9 cellular contexts compared by ENCODE assay signal in genomic region chr5:38809388-38810359, GRCh38. TPM values are rescaled to one million over a fixed set of nuclear protein-coding genes. Genes with fewer than 3 reads are reported as not detected.
DNase-seq lines count a peak whose midpoint lies in the region; ATAC-seq and TF ChIP-seq lines count a peak whose summit lies in the region.
"Had no signal": no experiment of that assay in that cellular context is flagged by ENCODE, and none has a peak within 500 bp of the region (broad histone marks: within the 10 kb centered on the region; RNA-seq: fewer than 3 reads in every experiment).

No MANE protein-coding gene starts in this region.

- H3K4me1 ChIP-seq in foreskin keratinocyte (peaks cover 11% of the 10 kb centered on the region), transverse colon (peaks cover 0 to 13% (median 0%) of the 10 kb centered on the region in 4 donors)

- H3K4me3 Mint-ChIP-seq in activated T-cell treated with anti-CD3 and anti-CD28 coated beads, Interleukin-2, amount 50 U/mL, for 4 hours, result no peak overlapping the region
- H3K4me3 Mint-ChIP-seq: memory B cell had no signal

- no peak for TF ChIP-seq POLR2A in transverse colon (IDR thresholded peaks at IDR 0.05)

- H3K4me1 Mint-ChIP-seq in activated T-cell treated with anti-CD3 and anti-CD28 coated beads, Interleukin-2, amount 50 U/mL, for 4 hours (ENCODE audit: low read depth), result peaks cover 3% of the 10 kb centered on the region
- H3K4me1 Mint-ChIP-seq: memory B cell had no signal

- H3K9me3 ChIP-seq in transverse colon, result no peaks in the 10 kb centered on the region

- H3K27me3 ChIP-seq in foreskin keratinocyte (no peaks in the 10 kb centered on the region), transverse colon (no peaks in the 10 kb centered on the region)

- H3K9me3 Mint-ChIP-seq in activated T-cell treated with anti-CD3 and anti-CD28 coated beads, Interleukin-2, amount 50 U/mL, for 4 hours, result no peaks in the 10 kb centered on the region

- peak; percentile 30 for DNase-seq in activated naive CD4-positive, alpha-beta T cell treated with Interleukin-2 at 50 U/mL for 16 hours
- DNase-seq in activated naive CD4-positive, alpha-beta T cell (lab: John Stamatoyannopoulos, UW), result no peak
- peak; percentile 74 for DNase-seq in NOMO-1 treated with dmso at 0.1 percent for 144 hours (lab: John Stamatoyannopoulos, UW; ENCODE audit: unreplicated experiment)
- DNase-seq in activated T-cell treated with anti-CD3 and anti-CD28 coated beads, Interleukin-2, amount 50 U/mL, for 4 hours, result peak; percentile 12
- peak in 1 of 2 donors; percentile 48 for DNase-seq in foreskin keratinocyte
- DNase-seq in nucleus accumbens (lab: John Stamatoyannopoulos, UW), result peak in 53 of 56 donors; percentile 7 to 90 (median 66)
- DNase-seq in transverse colon, result peak; percentile 68

- peak; percentile 49 to 62 for ATAC-seq in activated T-cell treated with anti-CD3 and anti-CD28 coated beads, Interleukin-2, amount 50 U/mL, for 4 hours
- ATAC-seq in foreskin keratinocyte, result peak; percentile 89

- intact Hi-C loops in transverse colon (cut with DNase I; ENCODE audit: low total_unique reads), result loop anchor here (10.0 kb wide), 1 partner anchor 365 kb away; no protein-coding TSS in a partner anchor

- TF ChIP-seq EP300 in Ishikawa (IDR thresholded peaks at IDR 0.05; ENCODE audit: borderline replicate concordance) (no peak), transverse colon (IDR thresholded peaks at IDR 0.05; ENCODE audit: low read depth) (no peak)

- H3K36me3 Mint-ChIP-seq in activated T-cell treated with anti-CD3 and anti-CD28 coated beads, Interleukin-2, amount 50 U/mL, for 4 hours (ENCODE audit: insufficient read depth), result no peaks in the 10 kb centered on the region
- H3K36me3 Mint-ChIP-seq: memory B cell had no signal

- H3K27ac ChIP-seq in foreskin keratinocyte, result no peak overlapping the region
- peak overlapping the region in 3 of 4 donors; percentile 24 to 60 (median 41) for H3K27ac ChIP-seq in transverse colon

- H3K36me3 ChIP-seq in transverse colon, result no peaks in the 10 kb centered on the region

- peak; percentile 98 for TF ChIP-seq RAD21 in Ishikawa (IDR thresholded peaks at IDR 0.05; ENCODE audit: low read depth)

- in situ Hi-C loops in transverse colon (cut with MboI; ENCODE audit: low pct_ligation_motif_present in 1 of 4, low pct_unique_long_range_greater_than_20kb in 1 of 4, low sequenced_read_pairs in 3 of 4), result loop anchor here (10.0 to 25.0 kb wide), 3 partner anchors 247 to 375 kb away; partner anchors contain the start of gene LIFR (in 1 of the 4)

- TF ChIP-seq CTCF in foreskin keratinocyte (conservative IDR thresholded peaks at IDR 0.05) (peak; percentile 95), transverse colon (IDR thresholded peaks at IDR 0.05) (peak; percentile 71 to 79 (median 76))

- peaks cover 31% of the 10 kb centered on the region for H3K27me3 Mint-ChIP-seq in activated T-cell treated with anti-CD3 and anti-CD28 coated beads, Interleukin-2, amount 50 U/mL, for 4 hours (ENCODE audit: low read depth)
- H3K27me3 Mint-ChIP-seq: memory B cell had no signal

- no peak overlapping the region for H3K4me3 ChIP-seq in transverse colon

- WGBS in transverse colon (ENCODE audit: low coverage in 1 of 2), 2 donors, result 22 to 24% methylated on average over 2 to 14 of the region's 14 CpGs

TF ChIP-seq in Ishikawa, 13 proteins besides CTCF, POLR2A, EP300 and RAD21:
- TF ChIP-seq, protein P1, sequence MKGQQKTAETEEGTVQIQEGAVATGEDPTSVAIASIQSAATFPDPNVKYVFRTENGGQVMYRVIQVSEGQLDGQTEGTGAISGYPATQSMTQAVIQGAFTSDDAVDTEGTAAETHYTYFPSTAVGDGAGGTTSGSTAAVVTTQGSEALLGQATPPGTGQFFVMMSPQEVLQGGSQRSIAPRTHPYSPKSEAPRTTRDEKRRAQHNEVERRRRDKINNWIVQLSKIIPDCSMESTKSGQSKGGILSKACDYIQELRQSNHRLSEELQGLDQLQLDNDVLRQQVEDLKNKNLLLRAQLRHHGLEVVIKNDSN (IDR thresholded peaks at IDR 0.05), result no peak
- TF ChIP-seq NFIC (IDR thresholded peaks at IDR 0.05) (no peak), MAX (IDR thresholded peaks at IDR 0.05) (no peak), YY1 (IDR thresholded peaks at IDR 0.05; ENCODE audit: low read depth) (no peak), EGR1 (IDR thresholded peaks at IDR 0.05) (no peak), TEAD4 (IDR thresholded peaks at IDR 0.05) (no peak), CREB1 (IDR thresholded peaks at IDR 0.05; ENCODE audit: low read depth) (no peak), ZBTB7A (IDR thresholded peaks at IDR 0.05; ENCODE audit: low read depth) (no peak), TCF12 (IDR thresholded peaks at IDR 0.05; ENCODE audit: low read depth) (no peak), REST (IDR thresholded peaks at IDR 0.05; ENCODE audit: low read depth) (no peak), FOXM1 (IDR thresholded peaks at IDR 0.05; ENCODE audit: borderline replicate concordance, low read depth) (no peak), TAF1 (IDR thresholded peaks at IDR 0.05; ENCODE audit: low read depth) (no peak), CEBPB (IDR thresholded peaks at IDR 0.05) (no peak)

RNA-seq across cellular contexts. Expression of gene OSMR, which starts 36.1 kb away (rescaled TPM):
- total RNA-seq in activated T-cell treated with anti-CD3 and anti-CD28 coated beads, Interleukin-2, amount 50 U/mL, for 4 hours, result under 1 TPM; 0.08 to 0.16 (median 0.15) TPM
- total RNA-seq in foreskin keratinocyte (28.0 and 31.5 TPM in 2 replicates), transverse colon (10 to 100 TPM in 3 of 4 donors, 1 to 10 TPM in 1; 6.3 to 16.5 (median 11.7) TPM)
- 9.2 and 11.5 TPM in 2 replicates for polyA plus RNA-seq in foreskin keratinocyte

Comparison
In these comparisons a context has a peak if more than half of its experiments do, and no peak if none do; other contexts are left out.
1. DNase-seq: peak in activated naive CD4-positive, alpha-beta T cell treated with Interleukin-2 at 50 U/mL for 16 hours (single experiment), NOMO-1 treated with dmso at 0.1 percent for 144 hours (single experiment), activated T-cell treated with anti-CD3 and anti-CD28 coated beads, Interleukin-2, amount 50 U/mL, for 4 hours (single experiment), nucleus accumbens (53 of 56) and transverse colon (single experiment); none in activated naive CD4-positive, alpha-beta T cell (0 of 4).
2. RNA of gene OSMR, which starts 36.1 kb away (total RNA-seq): 28.0 to 31.5 TPM in foreskin keratinocyte and 6.3 to 16.5 TPM in transverse colon; 0.08 to 0.16 TPM in activated T-cell treated with anti-CD3 and anti-CD28 coated beads, Interleukin-2, amount 50 U/mL, for 4 hours; every median in the first group is over 4 times any median in the second.